Comparison of ENCODE assay signal across 8 cellular contexts in the genomic region with DNA sequence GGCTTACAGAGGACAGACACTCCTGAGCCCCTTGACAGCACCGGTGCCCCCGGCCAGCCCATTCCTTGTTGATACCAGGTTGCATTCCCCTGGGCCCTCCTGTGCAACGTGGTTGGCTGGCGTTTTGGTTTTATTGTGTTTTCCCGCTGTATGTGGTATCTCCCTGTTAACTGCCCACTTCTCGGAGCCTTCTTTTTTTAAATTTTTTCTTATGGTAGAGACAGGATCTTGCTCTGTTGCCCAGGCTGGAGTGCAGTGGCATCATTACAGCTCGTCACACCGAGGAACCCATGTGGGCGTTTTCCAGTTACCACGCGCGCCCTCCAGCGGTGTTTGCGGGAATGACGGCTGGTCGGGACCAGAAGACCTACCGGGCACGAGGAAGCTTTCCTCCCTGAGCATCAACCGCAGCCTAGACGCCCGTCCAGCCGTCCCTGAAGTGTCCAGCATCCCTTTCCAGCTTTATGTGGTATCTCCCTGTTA. TPM values are rescaled to one million over a fixed set of nuclear protein-coding genes. Genes with fewer than 3 reads are reported as not detected.
DNase-seq lines count a peak whose midpoint lies in the region; ATAC-seq and TF ChIP-seq lines count a peak whose summit lies in the region.

No MANE protein-coding gene starts in this region.

- peak overlapping the region in 6 of 8 donors; percentile 59 to 83 (median 74) for H3K4me3 Mint-ChIP-seq in CD4-positive, alpha-beta memory T cell
- H3K4me3 Mint-ChIP-seq in activated T-helper 1 cell treated with anti-CD3 and anti-CD28 coated beads, Interleukin-12 subunit alpha, Interleukin-12 subunit beta, Interleukin-2, Interleukin-4 antibody, amounts not matched to agents 30 ng/mL and 10 ng/mL and 1 ng/mL, durations not matched to agents 14 hours and 24 hours and 36 hours = peak overlapping the region; percentile 40

- peaks cover 6 to 8% of the 10 kb centered on the region in 2 donors for H3K27me3 Mint-ChIP-seq in CD4-positive, alpha-beta memory T cell
- peaks cover 11% of the 10 kb centered on the region for H3K27me3 Mint-ChIP-seq in activated T-helper 1 cell treated with anti-CD3 and anti-CD28 coated beads, Interleukin-12 subunit alpha, Interleukin-12 subunit beta, Interleukin-2, Interleukin-4 antibody, amounts not matched to agents 30 ng/mL and 10 ng/mL and 1 ng/mL, durations not matched to agents 14 hours and 24 hours and 36 hours (ENCODE audit: insufficient read depth)

- peak; percentile 49; the same call in 1 of the 2 replicates for TF ChIP-seq CTCF in HEK293 (tag by site-specific recombination; IDR thresholded peaks at IDR 0.05)
- peak; percentile 75 for TF ChIP-seq CTCF in retinal pigment epithelial cell (conservative IDR thresholded peaks at IDR 0.05; ENCODE audit: low read depth, low read length)

- ATAC-seq in GM21717 (IDR thresholded peaks at IDR 0.05; ENCODE audit: unreplicated experiment) (no peak), HG03196 (IDR thresholded peaks at IDR 0.05; ENCODE audit: unreplicated experiment) (no peak)

- no peaks in the 10 kb centered on the region for H3K27me3 ChIP-seq in CD4-positive, alpha-beta memory T cell (ENCODE audit: insufficient read depth, low read length)

- H3K27ac Mint-ChIP-seq in CD4-positive, alpha-beta memory T cell = peak overlapping the region in 3 of 7 donors; percentile 40 to 84 (median 78)
- H3K27ac Mint-ChIP-seq in activated T-helper 1 cell treated with anti-CD3 and anti-CD28 coated beads, Interleukin-12 subunit alpha, Interleukin-12 subunit beta, Interleukin-2, Interleukin-4 antibody, amounts not matched to agents 30 ng/mL and 10 ng/mL and 1 ng/mL, durations not matched to agents 14 hours and 24 hours and 36 hours = peak overlapping the region; percentile 9

- H3K9me3 Mint-ChIP-seq in CD4-positive, alpha-beta memory T cell = peaks cover 0 to 6% (median 0%) of the 10 kb centered on the region in 8 donors
- no peaks in the 10 kb centered on the region for H3K9me3 Mint-ChIP-seq in activated T-helper 1 cell treated with anti-CD3 and anti-CD28 coated beads, Interleukin-12 subunit alpha, Interleukin-12 subunit beta, Interleukin-2, Interleukin-4 antibody, amounts not matched to agents 30 ng/mL and 10 ng/mL and 1 ng/mL, durations not matched to agents 14 hours and 24 hours and 36 hours

- POLR2A ChIA-PET in CD4-positive, alpha-beta memory T cell (lab: Charles Lee; ENCODE audit: partially characterized antibody) = no interaction called here
- POLR2A ChIA-PET in HEK293 (lab: Yijun Ruan, JAX) = interaction anchor here (0.6 to 1.6 kb wide), 5 partner anchors 16 to 202 kb away, joined by 3 to 7 read pairs (median 5); a partner anchor contains a TSS

- H3K4me1 Mint-ChIP-seq in CD4-positive, alpha-beta memory T cell = peaks cover 6 to 14% (median 11%) of the 10 kb centered on the region in 4 donors
- peaks cover 12% of the 10 kb centered on the region for H3K4me1 Mint-ChIP-seq in activated T-helper 1 cell treated with anti-CD3 and anti-CD28 coated beads, Interleukin-12 subunit alpha, Interleukin-12 subunit beta, Interleukin-2, Interleukin-4 antibody, amounts not matched to agents 30 ng/mL and 10 ng/mL and 1 ng/mL, durations not matched to agents 14 hours and 24 hours and 36 hours (ENCODE audit: low read depth)

- CTCF ChIA-PET in CD4-positive, alpha-beta memory T cell (lab: Charles Lee; ENCODE audit: partially characterized antibody) = interaction anchor here (0.8 to 3.5 kb wide), 15 partner anchors 10 to 267 kb away, joined by 3 to 24 read pairs (median 7); a partner anchor contains a TSS
- CTCF ChIA-PET in HEK293 (lab: Yijun Ruan, JAX) = interaction anchor here (0.6 to 6.7 kb wide), 34 partner anchors 9 to 980 kb away, joined by 3 to 106 read pairs (median 5); a partner anchor contains a TSS

- H3K4me1 ChIP-seq in CD4-positive, alpha-beta memory T cell (ENCODE audit: insufficient read depth, low read length) = peaks cover 11% of the 10 kb centered on the region
- H3K4me1 ChIP-seq in HEK293 (ENCODE audit: control insufficient read depth, insufficient read depth, low read length) = no peaks in the 10 kb centered on the region

- DNase-seq in CD4-positive, alpha-beta memory T cell = peak; percentile 65 to 70 (median 69)
- DNase-seq in RPMI8226 (peak; percentile 82), foreskin melanocyte (peak; percentile 38), retinal pigment epithelial cell (ENCODE audit: low read depth) (no peak)
- DNase-seq in activated T-helper 1 cell treated with anti-CD3 and anti-CD28 coated beads, Interleukin-12 subunit alpha, Interleukin-12 subunit beta, Interleukin-2, Interleukin-4 antibody, amounts not matched to agents 30 ng/mL and 10 ng/mL and 1 ng/mL, durations not matched to agents 14 hours and 24 hours and 36 hours (ENCODE audit: low spot score) = peak; percentile 72

- H3K9me3 ChIP-seq in CD4-positive, alpha-beta memory T cell (ENCODE audit: control insufficient read depth in 1 of 2, low read length in 2 of 2) = no peaks in the 10 kb centered on the region
- no peaks in the 10 kb centered on the region for H3K9me3 ChIP-seq in HEK293 (ENCODE audit: control insufficient read depth, insufficient read depth, low read depth, low read length)

- H3K4me3 ChIP-seq in CD4-positive, alpha-beta memory T cell (ENCODE audit: low read length in 2 of 2) = peak overlapping the region in 1 of 2 donors; percentile 49
- H3K4me3 ChIP-seq in HEK293 (ENCODE audit: low read depth, low read length) (no peak overlapping the region), retinal pigment epithelial cell (ENCODE audit: low read length) (no peak overlapping the region)

- no peak overlapping the region for H3K27ac ChIP-seq in CD4-positive, alpha-beta memory T cell (ENCODE audit: low read depth, low read length)
- H3K27ac ChIP-seq in HEK293 (ENCODE audit: extremely low read depth, low read depth, low read length) = no peak overlapping the region

- H3K36me3 ChIP-seq in CD4-positive, alpha-beta memory T cell (ENCODE audit: insufficient read depth, low read length) = no peaks in the 10 kb centered on the region
- H3K36me3 ChIP-seq in HEK293 (ENCODE audit: control insufficient read depth in 2 of 2, insufficient read depth in 1 of 2, low read length in 2 of 2) = no peaks in the 10 kb centered on the region

- intact Hi-C loops in CD4-positive, alpha-beta memory T cell (cut with micrococcal nuclease) = loop anchor here (1.0 to 2.0 kb wide), 3 partner anchors 16 to 184 kb away; a partner anchor contains a TSS
- intact Hi-C loops in activated T-helper 1 cell treated with anti-CD3 and anti-CD28 coated beads, Interleukin-12 subunit alpha, Interleukin-12 subunit beta, Interleukin-2, Interleukin-4 antibody, amounts not matched to agents 30 ng/mL and 10 ng/mL and 1 ng/mL, durations not matched to agents 14 hours and 24 hours and 36 hours (cut with micrococcal nuclease) = loop anchor here (1.0 to 2.0 kb wide), 2 partner anchors 90 to 184 kb away; no protein-coding TSS in a partner anchor

- no peaks in the 10 kb centered on the region for H3K36me3 Mint-ChIP-seq in CD4-positive, alpha-beta memory T cell
- H3K36me3 Mint-ChIP-seq in activated T-helper 1 cell treated with anti-CD3 and anti-CD28 coated beads, Interleukin-12 subunit alpha, Interleukin-12 subunit beta, Interleukin-2, Interleukin-4 antibody, amounts not matched to agents 30 ng/mL and 10 ng/mL and 1 ng/mL, durations not matched to agents 14 hours and 24 hours and 36 hours (ENCODE audit: low read depth) = no peaks in the 10 kb centered on the region

TF ChIP-seq in HEK293, 187 proteins besides CTCF, POLR2A, EP300 and RAD21 (continues in another document):
- TF ChIP-seq KLF8 (tag by site-specific recombination; IDR thresholded peaks at IDR 0.05) (0 out of 2 replicates have a peak, but pooled peaks have one; percentile 21), ZNF768 (tag by site-specific recombination; IDR thresholded peaks at IDR 0.05) (no peak), WT1 (tag by site-specific recombination; IDR thresholded peaks at IDR 0.05) (no peak), ZNF843 (tag by site-specific recombination; IDR thresholded peaks at IDR 0.05) (no peak), KLF9 (tag by site-specific recombination; IDR thresholded peaks at IDR 0.05; ENCODE audit: low read depth) (0 out of 2 replicates have a peak, but pooled peaks have one; percentile 49)
- TF ChIP-seq, protein P1, sequence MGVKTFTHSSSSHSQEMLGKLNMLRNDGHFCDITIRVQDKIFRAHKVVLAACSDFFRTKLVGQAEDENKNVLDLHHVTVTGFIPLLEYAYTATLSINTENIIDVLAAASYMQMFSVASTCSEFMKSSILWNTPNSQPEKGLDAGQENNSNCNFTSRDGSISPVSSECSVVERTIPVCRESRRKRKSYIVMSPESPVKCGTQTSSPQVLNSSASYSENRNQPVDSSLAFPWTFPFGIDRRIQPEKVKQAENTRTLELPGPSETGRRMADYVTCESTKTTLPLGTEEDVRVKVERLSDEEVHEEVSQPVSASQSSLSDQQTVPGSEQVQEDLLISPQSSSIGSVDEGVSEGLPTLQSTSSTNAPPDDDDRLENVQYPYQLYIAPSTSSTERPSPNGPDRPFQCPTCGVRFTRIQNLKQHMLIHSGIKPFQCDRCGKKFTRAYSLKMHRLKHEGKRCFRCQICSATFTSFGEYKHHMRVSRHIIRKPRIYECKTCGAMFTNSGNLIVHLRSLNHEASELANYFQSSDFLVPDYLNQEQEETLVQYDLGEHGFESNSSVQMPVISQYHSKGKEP (tag by site-specific recombination; IDR thresholded peaks at IDR 0.05) = no peak

RNA-seq across cellular contexts. Expression of a gene that starts 16.9 kb away (rescaled TPM):
- total RNA-seq in CD4-positive, alpha-beta memory T cell = 10 to 100 TPM; 30.9 to 32.4 TPM
- polyA plus RNA-seq in CD4-positive, alpha-beta memory T cell = 10 to 100 TPM; 41.8 to 60.7 TPM
- total RNA-seq in activated T-helper 1 cell treated with anti-CD3 and anti-CD28 coated beads, Interleukin-12 subunit alpha, Interleukin-12 subunit beta, Interleukin-2, Interleukin-4 antibody, amounts not matched to agents 30 ng/mL and 10 ng/mL and 1 ng/mL, durations not matched to agents 14 hours and 24 hours and 36 hours = 21.2 and 21.9 TPM in 2 replicates

RNA-seq across cellular contexts. Expression of a gene that starts 55.7 kb away (rescaled TPM):
- total RNA-seq in CD4-positive, alpha-beta memory T cell = not detected
- not detected for polyA plus RNA-seq in CD4-positive, alpha-beta memory T cell
- total RNA-seq in activated T-helper 1 cell treated with anti-CD3 and anti-CD28 coated beads, Interleukin-12 subunit alpha, Interleukin-12 subunit beta, Interleukin-2, Interleukin-4 antibody, amounts not matched to agents 30 ng/mL and 10 ng/mL and 1 ng/mL, durations not matched to agents 14 hours and 24 hours and 36 hours = not detected in 2 replicates
